17 cellular contexts compared by ENCODE assay signal in genomic region chr9:116749176-116749575, GRCh38.
"Had no signal": no experiment of that assay in that cellular context is flagged by ENCODE, and none has a peak within 500 bp of the region (broad histone marks: within the 10 kb centered on the region; RNA-seq: fewer than 3 reads in every experiment).

No MANE protein-coding gene starts in this region.

- H3K27ac Mint-ChIP-seq: dendritic cell treated with granulocyte-macrophage colony-stimulating factor and Interleukin-4, amounts not matched to agents 40 ng/mL and 50 ng/mL, for 4 days; effector memory CD8-positive, alpha-beta T cell; mesothelial cell of epicardium had no signal

- H3K9me3 Mint-ChIP-seq: dendritic cell treated with granulocyte-macrophage colony-stimulating factor and Interleukin-4, amounts not matched to agents 40 ng/mL and 50 ng/mL, for 4 days; effector memory CD8-positive, alpha-beta T cell had no signal

- H3K4me1 ChIP-seq: colonic mucosa, esophagus muscularis mucosa, foreskin keratinocyte, gastroesophageal sphincter, heart right ventricle, left lung, lower lobe of right lung had no signal

- H3K9me3 ChIP-seq: colonic mucosa, esophagus muscularis mucosa, gastroesophageal sphincter, heart right ventricle, left lung, lower lobe of right lung had no signal

- ATAC-seq: effector memory CD8-positive, alpha-beta T cell; foreskin keratinocyte; gastroesophageal sphincter; heart right ventricle; left cardiac atrium; left lung; left ventricle myocardium superior; lower lobe of right lung had no signal

- H3K36me3 Mint-ChIP-seq: mesothelial cell of epicardium had no signal

- H3K4me3 Mint-ChIP-seq: dendritic cell treated with granulocyte-macrophage colony-stimulating factor and Interleukin-4, amounts not matched to agents 40 ng/mL and 50 ng/mL, for 4 days; effector memory CD8-positive, alpha-beta T cell; mesothelial cell of epicardium had no signal

- DNase-seq: colonic mucosa; cortex of kidney; effector CD8-positive, alpha-beta T cell; effector memory CD8-positive, alpha-beta T cell; foreskin keratinocyte; head of caudate nucleus; heart right ventricle; hippocampal formation; left cardiac atrium; left lung; left ventricle myocardium superior; lower lobe of right lung; mesenchymal stem cell had no signal

- H3K4me3 ChIP-seq: colonic mucosa, esophagus muscularis mucosa, gastroesophageal sphincter, heart right ventricle, left lung, lower lobe of right lung had no signal

- H3K27ac ChIP-seq: colonic mucosa, esophagus muscularis mucosa, foreskin keratinocyte, gastroesophageal sphincter, heart right ventricle, left lung, lower lobe of right lung had no signal

- H3K36me3 ChIP-seq: colonic mucosa, esophagus muscularis mucosa, gastroesophageal sphincter, heart right ventricle, left lung, lower lobe of right lung had no signal

- H3K27me3 ChIP-seq: colonic mucosa, esophagus muscularis mucosa, foreskin keratinocyte, gastroesophageal sphincter, left lung had no signal

- H3K4me1 Mint-ChIP-seq: mesothelial cell of epicardium had no signal
